In genomic region chr11:86244522-86245368, GRCh38 we compare ENCODE assay signal across 8 cellular contexts. TPM values are rescaled to one million over a fixed set of nuclear protein-coding genes. Genes with fewer than 3 reads are reported as not detected.
A peak's percentile ranks its signal among the peaks of the same experiment; 100 is the strongest.
DNase-seq lines count a peak whose midpoint lies in the region; ATAC-seq and TF ChIP-seq lines count a peak whose summit lies in the region.

TSS of gene EED (plus strand) at chr11:86244753. CDS start at chr11:86245230, 477 bp downstream.

- H4K20me1 ChIP-seq in DOHH2 (ENCODE audit: control insufficient read depth, insufficient read depth, low read depth, low read length) (peaks cover 14% of the 10 kb centered on the region; the same call in 1 of the 2 replicates), GM23338 (replicated peaks; ENCODE audit: insufficient read depth) (peaks cover 8% of the 10 kb centered on the region; the same call in 1 of the 2 replicates)

- H3K4me1 ChIP-seq in DOHH2 (ENCODE audit: control insufficient read depth, low read length) (peaks cover 61% of the 10 kb centered on the region), GM23338 (ENCODE audit: insufficient read depth) (peaks cover 29% of the 10 kb centered on the region)

- H3K27me3 Mint-ChIP-seq in GM23338 (ENCODE audit: insufficient read depth, low read depth, poor library complexity), result peaks cover 2% of the 10 kb centered on the region
- H3K27me3 Mint-ChIP-seq in activated T-helper 1 cell treated with anti-CD3 and anti-CD28 coated beads, Interleukin-12 subunit alpha, Interleukin-12 subunit beta, Interleukin-2, Interleukin-4 antibody, amounts not matched to agents 30 ng/mL and 10 ng/mL and 1 ng/mL, durations not matched to agents 14 hours and 24 hours and 36 hours (ENCODE audit: insufficient read depth), result no peaks in the 10 kb centered on the region
- peaks cover 0 to 6% (median 0%) of the 10 kb centered on the region in 5 donors for H3K27me3 Mint-ChIP-seq in naive thymus-derived CD8-positive, alpha-beta T cell

- H3K9me3 ChIP-seq in DOHH2 (ENCODE audit: control insufficient read depth, insufficient read depth, low read length), result no peaks in the 10 kb centered on the region

- H3K4me3 ChIP-seq in DOHH2 (ENCODE audit: low read length) (peak within 1 kb of the TSS; percentile 83), GM23338 (peak within 1 kb of the TSS; percentile 76), fibroblast of mammary gland (ENCODE audit: control insufficient read depth, low read depth, low read length) (peak within 1 kb of the TSS; percentile 93)

- POLR2A ChIA-PET in naive thymus-derived CD8-positive, alpha-beta T cell (lab: Charles Lee), result interaction anchor here (0.6 to 1.9 kb wide), 18 partner anchors 13 to 706 kb away, joined by 3 to 11 read pairs (median 3); partner anchors contain the start of genes CREBZF, DLG2, HIKESHI and PICALM

- H3K27ac Mint-ChIP-seq in GM23338, result no peak within 1 kb of the TSS
- no peak within 1 kb of the TSS for H3K27ac Mint-ChIP-seq in activated T-helper 1 cell treated with anti-CD3 and anti-CD28 coated beads, Interleukin-12 subunit alpha, Interleukin-12 subunit beta, Interleukin-2, Interleukin-4 antibody, amounts not matched to agents 30 ng/mL and 10 ng/mL and 1 ng/mL, durations not matched to agents 14 hours and 24 hours and 36 hours
- no peak within 1 kb of the TSS for H3K27ac Mint-ChIP-seq in naive thymus-derived CD8-positive, alpha-beta T cell

- H3K36me3 ChIP-seq in DOHH2 (ENCODE audit: control insufficient read depth, low read length), result peaks cover 24% of the 10 kb centered on the region
- no peaks in the 10 kb centered on the region for H3K36me3 ChIP-seq in GM23338 (ENCODE audit: insufficient read depth)

- no peak for TF ChIP-seq CTCF in DOHH2 (IDR thresholded peaks at IDR 0.05; ENCODE audit: low read depth, low read length, poor library complexity, severe bottlenecking)
- no peak for TF ChIP-seq CTCF in GM23338 (conservative IDR thresholded peaks at IDR 0.05; ENCODE audit: low read depth in 2 of 2)
- TF ChIP-seq CTCF in fibroblast of mammary gland (conservative IDR thresholded peaks at IDR 0.05; ENCODE audit: control insufficient read depth, insufficient read depth, low read depth, low read length), result no peak

- peak; percentile 84 for ATAC-seq in GM23338
- ATAC-seq in naive thymus-derived CD8-positive, alpha-beta T cell, result peak; percentile 83 to 84

- intact Hi-C loops in activated T-helper 1 cell treated with anti-CD3 and anti-CD28 coated beads, Interleukin-12 subunit alpha, Interleukin-12 subunit beta, Interleukin-2, Interleukin-4 antibody, amounts not matched to agents 30 ng/mL and 10 ng/mL and 1 ng/mL, durations not matched to agents 14 hours and 24 hours and 36 hours (cut with micrococcal nuclease), result loop anchor here (1.0 to 10.0 kb wide), 16 partner anchors 12 to 616 kb away; partner anchors contain the start of genes CCDC83, CREBZF, HIKESHI and PICALM

- no peak within 1 kb of the TSS for H3K4me3 Mint-ChIP-seq in GM23338
- no peak within 1 kb of the TSS for H3K4me3 Mint-ChIP-seq in activated T-helper 1 cell treated with anti-CD3 and anti-CD28 coated beads, Interleukin-12 subunit alpha, Interleukin-12 subunit beta, Interleukin-2, Interleukin-4 antibody, amounts not matched to agents 30 ng/mL and 10 ng/mL and 1 ng/mL, durations not matched to agents 14 hours and 24 hours and 36 hours
- H3K4me3 Mint-ChIP-seq in naive thymus-derived CD8-positive, alpha-beta T cell, result peak within 1 kb of the TSS in 1 of 10 donors; percentile 2

- H3K9me2 ChIP-seq in DOHH2 (replicated peaks; ENCODE audit: control insufficient read depth, low read length), result no peaks in the 10 kb centered on the region
- no peaks in the 10 kb centered on the region for H3K9me2 ChIP-seq in GM23338 (ENCODE audit: insufficient read depth)

- H3F3A ChIP-seq in DOHH2 (ENCODE audit: control insufficient read depth, insufficient read depth) (no peaks in the 10 kb centered on the region), GM23338 (replicated peaks; ENCODE audit: low read depth) (no peaks in the 10 kb centered on the region)

- peak within 1 kb of the TSS; percentile 65 for H2AFZ ChIP-seq in GM23338

- H3K36me3 Mint-ChIP-seq in GM23338 (ENCODE audit: low read depth), result no peaks in the 10 kb centered on the region
- peaks cover 22% of the 10 kb centered on the region for H3K36me3 Mint-ChIP-seq in activated T-helper 1 cell treated with anti-CD3 and anti-CD28 coated beads, Interleukin-12 subunit alpha, Interleukin-12 subunit beta, Interleukin-2, Interleukin-4 antibody, amounts not matched to agents 30 ng/mL and 10 ng/mL and 1 ng/mL, durations not matched to agents 14 hours and 24 hours and 36 hours (ENCODE audit: low read depth)
- peaks cover 0 to 3% (median 0%) of the 10 kb centered on the region in 3 donors for H3K36me3 Mint-ChIP-seq in naive thymus-derived CD8-positive, alpha-beta T cell

- H3K9me3 Mint-ChIP-seq in GM23338, result no peaks in the 10 kb centered on the region
- no peaks in the 10 kb centered on the region for H3K9me3 Mint-ChIP-seq in activated T-helper 1 cell treated with anti-CD3 and anti-CD28 coated beads, Interleukin-12 subunit alpha, Interleukin-12 subunit beta, Interleukin-2, Interleukin-4 antibody, amounts not matched to agents 30 ng/mL and 10 ng/mL and 1 ng/mL, durations not matched to agents 14 hours and 24 hours and 36 hours
- H3K9me3 Mint-ChIP-seq in naive thymus-derived CD8-positive, alpha-beta T cell, result no peaks in the 10 kb centered on the region

- H3K27me3 ChIP-seq in DOHH2 (ENCODE audit: control insufficient read depth, low read length), result no peaks in the 10 kb centered on the region
- peaks cover 6% of the 10 kb centered on the region; the same call in 1 of the 2 replicates for H3K27me3 ChIP-seq in GM23338 (ENCODE audit: insufficient read depth)

- H3K79me2 ChIP-seq in DOHH2 (ENCODE audit: control insufficient read depth, low read length), result peaks cover 47% of the 10 kb centered on the region
- H3K79me2 ChIP-seq in GM23338 (replicated peaks; ENCODE audit: insufficient read depth), result peaks cover 45% of the 10 kb centered on the region

- H3K4me1 Mint-ChIP-seq in GM23338, result peaks cover 27% of the 10 kb centered on the region
- H3K4me1 Mint-ChIP-seq in activated T-helper 1 cell treated with anti-CD3 and anti-CD28 coated beads, Interleukin-12 subunit alpha, Interleukin-12 subunit beta, Interleukin-2, Interleukin-4 antibody, amounts not matched to agents 30 ng/mL and 10 ng/mL and 1 ng/mL, durations not matched to agents 14 hours and 24 hours and 36 hours (ENCODE audit: low read depth), result peaks cover 43% of the 10 kb centered on the region
- H3K4me1 Mint-ChIP-seq in naive thymus-derived CD8-positive, alpha-beta T cell, result peaks cover 15 to 29% (median 25%) of the 10 kb centered on the region in 4 donors

- H3K4me2 ChIP-seq in DOHH2 (ENCODE audit: low read length), result peak within 1 kb of the TSS; percentile 82
- H3K4me2 ChIP-seq in GM23338, result peak within 1 kb of the TSS; percentile 88

- H3K27ac ChIP-seq in DOHH2 (ENCODE audit: low read depth, low read length) (peak within 1 kb of the TSS; percentile 76), GM23338 (ENCODE audit: low read depth) (peak within 1 kb of the TSS; percentile 97)

- DNase-seq in GM23338 (ENCODE audit: low spot score), result peak; percentile 98
- DNase-seq in Kasumi-1 (lab: John Stamatoyannopoulos, UW), result peak; percentile 95 to 97
- peak; percentile 96 for DNase-seq in RKO (ENCODE audit: low spot score)
- peak; percentile 93 for DNase-seq in activated T-helper 1 cell treated with anti-CD3 and anti-CD28 coated beads, Interleukin-12 subunit alpha, Interleukin-12 subunit beta, Interleukin-2, Interleukin-4 antibody, amounts not matched to agents 30 ng/mL and 10 ng/mL and 1 ng/mL, durations not matched to agents 14 hours and 24 hours and 36 hours (ENCODE audit: low spot score)
- peak; percentile 89 for DNase-seq in fibroblast of mammary gland (ENCODE audit: low read depth)
- DNase-seq in naive thymus-derived CD8-positive, alpha-beta T cell, result peak; percentile 90 to 95 (median 93)
- peak; percentile 85 to 93 (median 90) for DNase-seq in stimulated activated naive CD4-positive, alpha-beta T cell (lab: John Stamatoyannopoulos, UW)

TF ChIP-seq in GM23338, 12 proteins besides CTCF, POLR2A, EP300 and RAD21 (continues in another document):
- TF ChIP-seq ETS1 (IDR thresholded peaks at IDR 0.05) (peak; percentile 80), CREB1 (CRISPR knock-in tag; IDR thresholded peaks at IDR 0.05; ENCODE audit: low read depth) (peak; percentile 56), EZH2phosphoT487 (IDR thresholded peaks at IDR 0.05; ENCODE audit: unreplicated experiment) (no peak), ZNF331 (CRISPR knock-in tag; IDR thresholded peaks at IDR 0.05; ENCODE audit: low read depth) (no peak), NANOG (IDR thresholded peaks at IDR 0.05; ENCODE audit: borderline replicate concordance) (no peak), POLR2AphosphoS5 (IDR thresholded peaks at IDR 0.05; ENCODE audit: low read depth) (peak; percentile 90)

RNA-seq across cellular contexts. Expression of gene EED, which starts in this region (rescaled TPM):
- total RNA-seq in GM23338 (2014; rRNA removed; shearing (Covaris generic)), result 26.7 and 30.7 TPM in 2 replicates
- 23.9 and 29.7 TPM in 2 replicates for polyA plus RNA-seq in GM23338 (2016; fragmentation: Nextera tagmentation; extraction: Ambion mirVana)
- total RNA-seq in activated T-helper 1 cell treated with anti-CD3 and anti-CD28 coated beads, Interleukin-12 subunit alpha, Interleukin-12 subunit beta, Interleukin-2, Interleukin-4 antibody, amounts not matched to agents 30 ng/mL and 10 ng/mL and 1 ng/mL, durations not matched to agents 14 hours and 24 hours and 36 hours, result 279 and 294 TPM in 2 replicates
- total RNA-seq in naive thymus-derived CD8-positive, alpha-beta T cell, result 10 to 100 TPM; 31.1 to 31.5 TPM
- 10 to 100 TPM; 10.9 to 19.2 (median 12.1) TPM for polyA plus RNA-seq in naive thymus-derived CD8-positive, alpha-beta T cell

Comparison
In these comparisons a context has a peak if more than half of its experiments do, and no peak if none do; other contexts are left out.
1. Peak in every context shown above with its lines: DNase-seq, ATAC-seq, H3K4me3 ChIP-seq and H3K27ac ChIP-seq.